Comparison of ENCODE assay signal across 8 cellular contexts in genomic region chr6:125301435-125302391, GRCh38. TPM values are rescaled to one million over a fixed set of nuclear protein-coding genes. Genes with fewer than 3 reads are reported as not detected.
DNase-seq lines count a peak whose midpoint lies in the region; ATAC-seq and TF ChIP-seq lines count a peak whose summit lies in the region.

Gene HDDC2, minus strand, starts transcription at chr6:125301967. Its CDS starts 35 bp downstream, at chr6:125301932.

- H3K27me3 Mint-ChIP-seq in progenitor cell of endocrine pancreas, result peaks cover 5% of the 10 kb centered on the region

- in situ Hi-C loops in G401 (cut with HindIII; ENCODE audit: low sequenced_read_pairs), result no loop called here

- H3K9me3 Mint-ChIP-seq in progenitor cell of endocrine pancreas (ENCODE audit: low read depth), result peaks cover 3% of the 10 kb centered on the region

- intact Hi-C loops in left cardiac atrium (cut with DNase I), result loop anchor here (5.0 to 10.0 kb wide), 3 partner anchors 147 to 683 kb away; partner anchors contain the start of genes TPD52L1 (in 2 of the 2) and TRMT11 (in 1 of the 2)

- peak within 1 kb of the TSS; percentile 73 for H3K4me3 ChIP-seq in Jurkat, Clone E6-1 (ENCODE audit: low read length)

- ATAC-seq in GM21717 (IDR thresholded peaks at IDR 0.05; ENCODE audit: unreplicated experiment), result peak; percentile 86
- peak; percentile 94 to 95 for ATAC-seq in left cardiac atrium

- no peak for TF ChIP-seq CTCF in progenitor cell of endocrine pancreas (IDR thresholded peaks at IDR 0.05; ENCODE audit: unreplicated experiment)

- peak within 1 kb of the TSS; percentile 95 for H3K27ac Mint-ChIP-seq in progenitor cell of endocrine pancreas

- H3K4me1 Mint-ChIP-seq in progenitor cell of endocrine pancreas (ENCODE audit: low read depth), result peaks cover 16% of the 10 kb centered on the region

- peaks cover 21% of the 10 kb centered on the region for H3K36me3 Mint-ChIP-seq in progenitor cell of endocrine pancreas (ENCODE audit: insufficient read depth)

- DNase-seq in G401 (ENCODE audit: low spot score) (peak; percentile 92), SW480 (ENCODE audit: low spot score) (peak; percentile 62), amniotic epithelial cell (ENCODE audit: low read depth) (peak; percentile 67), left cardiac atrium (peak; percentile 86), progenitor cell of endocrine pancreas (ENCODE audit: low spot score, unreplicated experiment) (peak; percentile 65), COLO829 (ENCODE audit: low spot score) (no peak)
- DNase-seq in Jurkat, Clone E6-1 (ENCODE audit: low read depth, low spot score), result peak; percentile 63

- H3K4me3 Mint-ChIP-seq in progenitor cell of endocrine pancreas (ENCODE audit: low read depth), result peak within 1 kb of the TSS; percentile 85

RNA-seq across cellular contexts. Expression of gene HDDC2, which starts in this region (rescaled TPM):
- 133 and 175 TPM in 2 replicates for total RNA-seq in G401 (2014; rRNA removed; shearing (Covaris generic))
- polyA plus RNA-seq in Jurkat, Clone E6-1 (2012; ENCODE audit: insufficient read depth, insufficient read length), result 205 TPM
- total RNA-seq in left cardiac atrium (10 to 100 TPM; 78.1 to 80.3 TPM), progenitor cell of endocrine pancreas (49.4 and 55.8 TPM in 2 replicates)
